Comparison of ENCODE assay signal across 1 cellular context in the genomic region with DNA sequence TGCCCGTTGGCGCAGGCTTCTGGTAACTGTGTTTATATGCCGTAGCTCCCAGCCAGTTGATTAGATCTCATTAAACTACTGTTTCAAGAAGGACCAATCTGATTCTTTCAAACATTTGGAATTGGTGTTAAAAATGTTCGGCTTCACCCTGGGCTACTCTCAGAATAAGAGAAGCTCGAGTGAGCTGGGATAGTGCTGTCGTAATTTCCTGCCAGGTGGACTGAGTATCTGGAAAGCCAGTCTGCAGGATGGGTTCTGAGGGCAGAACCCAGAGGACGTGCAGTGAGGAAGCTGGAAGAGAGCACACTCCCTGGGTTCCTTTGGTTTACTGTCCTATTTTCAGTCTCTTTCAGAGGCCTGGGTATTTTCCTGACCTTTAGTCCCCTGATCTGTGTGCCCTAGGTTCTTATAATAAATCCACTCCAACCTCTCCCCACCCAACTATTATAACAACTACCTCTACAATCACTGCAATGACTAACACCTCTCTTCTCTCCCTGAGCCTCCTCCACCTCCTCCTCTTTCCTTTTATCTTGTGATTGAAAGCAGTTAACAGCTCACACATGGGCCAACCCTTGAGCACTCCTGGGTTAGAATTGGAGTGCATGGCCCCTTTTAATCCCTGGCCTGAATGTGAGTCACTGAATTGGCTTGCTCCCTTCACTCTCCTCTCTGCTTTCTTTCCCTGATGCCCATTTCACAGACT.
TF ChIP-seq lines count a peak whose summit lies in the region.

No MANE protein-coding gene starts in this region.

TF ChIP-seq in WTC11, 78 proteins besides CTCF, POLR2A, EP300 and RAD21 (continued from another document):
- TF ChIP-seq, protein P1, sequence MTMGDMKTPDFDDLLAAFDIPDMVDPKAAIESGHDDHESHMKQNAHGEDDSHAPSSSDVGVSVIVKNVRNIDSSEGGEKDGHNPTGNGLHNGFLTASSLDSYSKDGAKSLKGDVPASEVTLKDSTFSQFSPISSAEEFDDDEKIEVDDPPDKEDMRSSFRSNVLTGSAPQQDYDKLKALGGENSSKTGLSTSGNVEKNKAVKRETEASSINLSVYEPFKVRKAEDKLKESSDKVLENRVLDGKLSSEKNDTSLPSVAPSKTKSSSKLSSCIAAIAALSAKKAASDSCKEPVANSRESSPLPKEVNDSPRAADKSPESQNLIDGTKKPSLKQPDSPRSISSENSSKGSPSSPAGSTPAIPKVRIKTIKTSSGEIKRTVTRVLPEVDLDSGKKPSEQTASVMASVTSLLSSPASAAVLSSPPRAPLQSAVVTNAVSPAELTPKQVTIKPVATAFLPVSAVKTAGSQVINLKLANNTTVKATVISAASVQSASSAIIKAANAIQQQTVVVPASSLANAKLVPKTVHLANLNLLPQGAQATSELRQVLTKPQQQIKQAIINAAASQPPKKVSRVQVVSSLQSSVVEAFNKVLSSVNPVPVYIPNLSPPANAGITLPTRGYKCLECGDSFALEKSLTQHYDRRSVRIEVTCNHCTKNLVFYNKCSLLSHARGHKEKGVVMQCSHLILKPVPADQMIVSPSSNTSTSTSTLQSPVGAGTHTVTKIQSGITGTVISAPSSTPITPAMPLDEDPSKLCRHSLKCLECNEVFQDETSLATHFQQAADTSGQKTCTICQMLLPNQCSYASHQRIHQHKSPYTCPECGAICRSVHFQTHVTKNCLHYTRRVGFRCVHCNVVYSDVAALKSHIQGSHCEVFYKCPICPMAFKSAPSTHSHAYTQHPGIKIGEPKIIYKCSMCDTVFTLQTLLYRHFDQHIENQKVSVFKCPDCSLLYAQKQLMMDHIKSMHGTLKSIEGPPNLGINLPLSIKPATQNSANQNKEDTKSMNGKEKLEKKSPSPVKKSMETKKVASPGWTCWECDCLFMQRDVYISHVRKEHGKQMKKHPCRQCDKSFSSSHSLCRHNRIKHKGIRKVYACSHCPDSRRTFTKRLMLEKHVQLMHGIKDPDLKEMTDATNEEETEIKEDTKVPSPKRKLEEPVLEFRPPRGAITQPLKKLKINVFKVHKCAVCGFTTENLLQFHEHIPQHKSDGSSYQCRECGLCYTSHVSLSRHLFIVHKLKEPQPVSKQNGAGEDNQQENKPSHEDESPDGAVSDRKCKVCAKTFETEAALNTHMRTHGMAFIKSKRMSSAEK (CRISPR knock-in tag; IDR thresholded peaks at IDR 0.05; ENCODE audit: borderline replicate concordance) = no peak
- no peak for TF ChIP-seq NR3C1 (CRISPR knock-in tag; conservative IDR thresholded peaks at IDR 0.05; ENCODE audit: low read depth)
- TF ChIP-seq ZNF423 (CRISPR knock-in tag; IDR thresholded peaks at IDR 0.05) = no peak
- TF ChIP-seq RELA (CRISPR knock-in tag; IDR thresholded peaks at IDR 0.05; ENCODE audit: borderline replicate concordance) = no peak
- no peak for TF ChIP-seq ATF1 (CRISPR knock-in tag; IDR thresholded peaks at IDR 0.05)
- no peak for TF ChIP-seq FOXK1 (CRISPR knock-in tag; IDR thresholded peaks at IDR 0.05)
TF ChIP-seq in WTC11: peak in this region for 0.
